In the genomic region with DNA sequence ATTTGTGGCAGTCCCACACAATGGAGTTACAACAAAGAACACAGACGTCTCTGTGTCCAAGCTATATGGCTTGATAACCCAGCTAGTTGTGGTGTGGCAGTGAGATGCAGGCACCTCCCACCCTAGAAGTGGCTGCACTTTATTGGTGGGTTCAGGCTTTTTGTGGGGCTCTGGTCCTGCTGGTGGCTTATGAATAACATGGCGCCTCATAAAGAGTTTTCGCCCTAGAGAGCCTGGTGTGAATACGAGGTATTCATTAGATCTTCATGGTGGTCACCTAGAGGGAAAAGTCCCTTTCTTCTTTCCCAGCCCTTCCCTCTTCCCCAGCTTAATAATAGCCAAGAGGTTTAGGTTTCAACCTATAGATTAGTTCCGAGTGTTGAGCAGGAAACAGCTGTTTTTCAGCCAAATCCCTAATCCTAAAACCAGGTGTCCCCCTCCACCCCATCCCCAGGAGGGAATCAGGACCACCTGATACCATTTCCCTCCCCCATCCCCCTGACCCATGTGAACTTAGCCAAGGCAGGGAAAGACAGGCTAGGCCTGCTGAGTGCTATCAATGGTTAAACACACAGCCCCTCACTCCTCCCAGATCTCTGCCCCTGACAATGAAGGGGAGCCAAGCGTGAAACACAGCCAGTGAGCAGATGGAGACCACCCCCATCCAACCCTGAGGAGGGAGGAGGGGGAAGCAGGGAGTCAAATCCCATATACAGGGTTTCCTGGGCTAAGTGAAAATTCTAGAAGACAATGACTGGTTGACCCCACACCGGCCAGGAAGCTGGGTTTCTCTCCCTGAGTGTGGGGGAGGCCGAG, we compare ENCODE assay signal across 1 cellular context.
TF ChIP-seq lines count a peak whose summit lies in the region.

No MANE protein-coding gene starts in this region.

TF ChIP-seq in GM23338, 12 proteins besides CTCF, POLR2A, EP300 and RAD21 (continued from another document):
- TF ChIP-seq, protein P1, sequence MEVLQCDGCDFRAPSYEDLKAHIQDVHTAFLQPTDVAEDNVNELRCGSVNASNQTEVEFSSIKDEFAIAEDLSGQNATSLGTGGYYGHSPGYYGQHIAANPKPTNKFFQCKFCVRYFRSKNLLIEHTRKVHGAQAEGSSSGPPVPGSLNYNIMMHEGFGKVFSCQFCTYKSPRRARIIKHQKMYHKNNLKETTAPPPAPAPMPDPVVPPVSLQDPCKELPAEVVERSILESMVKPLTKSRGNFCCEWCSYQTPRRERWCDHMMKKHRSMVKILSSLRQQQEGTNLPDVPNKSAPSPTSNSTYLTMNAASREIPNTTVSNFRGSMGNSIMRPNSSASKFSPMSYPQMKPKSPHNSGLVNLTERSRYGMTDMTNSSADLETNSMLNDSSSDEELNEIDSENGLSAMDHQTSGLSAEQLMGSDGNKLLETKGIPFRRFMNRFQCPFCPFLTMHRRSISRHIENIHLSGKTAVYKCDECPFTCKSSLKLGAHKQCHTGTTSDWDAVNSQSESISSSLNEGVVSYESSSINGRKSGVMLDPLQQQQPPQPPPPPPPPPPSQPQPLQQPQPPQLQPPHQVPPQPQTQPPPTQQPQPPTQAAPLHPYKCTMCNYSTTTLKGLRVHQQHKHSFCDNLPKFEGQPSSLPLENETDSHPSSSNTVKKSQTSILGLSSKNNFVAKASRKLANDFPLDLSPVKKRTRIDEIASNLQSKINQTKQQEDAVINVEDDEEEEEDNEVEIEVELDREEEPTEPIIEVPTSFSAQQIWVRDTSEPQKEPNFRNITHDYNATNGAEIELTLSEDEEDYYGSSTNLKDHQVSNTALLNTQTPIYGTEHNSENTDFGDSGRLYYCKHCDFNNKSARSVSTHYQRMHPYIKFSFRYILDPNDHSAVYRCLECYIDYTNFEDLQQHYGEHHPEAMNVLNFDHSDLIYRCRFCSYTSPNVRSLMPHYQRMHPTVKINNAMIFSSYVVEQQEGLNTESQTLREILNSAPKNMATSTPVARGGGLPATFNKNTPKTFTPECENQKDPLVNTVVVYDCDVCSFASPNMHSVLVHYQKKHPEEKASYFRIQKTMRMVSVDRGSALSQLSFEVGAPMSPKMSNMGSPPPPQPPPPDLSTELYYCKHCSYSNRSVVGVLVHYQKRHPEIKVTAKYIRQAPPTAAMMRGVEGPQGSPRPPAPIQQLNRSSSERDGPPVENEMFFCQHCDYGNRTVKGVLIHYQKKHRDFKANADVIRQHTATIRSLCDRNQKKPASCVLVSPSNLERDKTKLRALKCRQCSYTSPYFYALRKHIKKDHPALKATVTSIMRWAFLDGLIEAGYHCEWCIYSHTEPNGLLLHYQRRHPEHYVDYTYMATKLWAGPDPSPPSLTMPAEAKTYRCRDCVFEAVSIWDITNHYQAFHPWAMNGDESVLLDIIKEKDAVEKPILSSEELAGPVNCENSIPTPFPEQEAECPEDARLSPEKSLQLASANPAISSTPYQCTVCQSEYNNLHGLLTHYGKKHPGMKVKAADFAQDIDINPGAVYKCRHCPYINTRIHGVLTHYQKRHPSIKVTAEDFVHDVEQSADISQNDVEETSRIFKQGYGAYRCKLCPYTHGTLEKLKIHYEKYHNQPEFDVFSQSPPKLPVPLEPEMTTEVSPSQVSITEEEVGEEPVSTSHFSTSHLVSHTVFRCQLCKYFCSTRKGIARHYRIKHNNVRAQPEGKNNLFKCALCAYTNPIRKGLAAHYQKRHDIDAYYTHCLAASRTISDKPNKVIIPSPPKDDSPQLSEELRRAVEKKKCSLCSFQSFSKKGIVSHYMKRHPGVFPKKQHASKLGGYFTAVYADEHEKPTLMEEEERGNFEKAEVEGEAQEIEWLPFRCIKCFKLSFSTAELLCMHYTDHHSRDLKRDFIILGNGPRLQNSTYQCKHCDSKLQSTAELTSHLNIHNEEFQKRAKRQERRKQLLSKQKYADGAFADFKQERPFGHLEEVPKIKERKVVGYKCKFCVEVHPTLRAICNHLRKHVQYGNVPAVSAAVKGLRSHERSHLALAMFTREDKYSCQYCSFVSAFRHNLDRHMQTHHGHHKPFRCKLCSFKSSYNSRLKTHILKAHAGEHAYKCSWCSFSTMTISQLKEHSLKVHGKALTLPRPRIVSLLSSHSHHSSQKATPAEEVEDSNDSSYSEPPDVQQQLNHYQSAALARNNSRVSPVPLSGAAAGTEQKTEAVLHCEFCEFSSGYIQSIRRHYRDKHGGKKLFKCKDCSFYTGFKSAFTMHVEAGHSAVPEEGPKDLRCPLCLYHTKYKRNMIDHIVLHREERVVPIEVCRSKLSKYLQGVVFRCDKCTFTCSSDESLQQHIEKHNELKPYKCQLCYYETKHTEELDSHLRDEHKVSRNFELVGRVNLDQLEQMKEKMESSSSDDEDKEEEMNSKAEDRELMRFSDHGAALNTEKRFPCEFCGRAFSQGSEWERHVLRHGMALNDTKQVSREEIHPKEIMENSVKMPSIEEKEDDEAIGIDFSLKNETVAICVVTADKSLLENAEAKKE (CRISPR knock-in tag; IDR thresholded peaks at IDR 0.05), result no peak
- no peak for TF ChIP-seq ZNF114 (CRISPR knock-in tag; IDR thresholded peaks at IDR 0.05)
- TF ChIP-seq NANOG (IDR thresholded peaks at IDR 0.05; ENCODE audit: borderline replicate concordance), result no peak
- TF ChIP-seq STAT1 (IDR thresholded peaks at IDR 0.05; ENCODE audit: unreplicated experiment), result no peak
- no peak for TF ChIP-seq ZNF331 (CRISPR knock-in tag; IDR thresholded peaks at IDR 0.05; ENCODE audit: low read depth)
